ENCODE assay signal across 34 cellular contexts in genomic region chr6:3714111-3714510, GRCh38.
"Had no signal": no experiment of that assay in that cellular context is flagged by ENCODE, and none has a peak within 500 bp of the region (broad histone marks: within the 10 kb centered on the region; RNA-seq: fewer than 3 reads in every experiment).

No MANE protein-coding gene starts in this region.

- H3K4me1 ChIP-seq: adrenal gland, gastrocnemius medialis, heart left ventricle had no signal

- H3K27ac Mint-ChIP-seq: activated B cell treated with CpG ODN at 0.5 μM for 24 hours; activated CD8-positive, alpha-beta T cell treated with anti-CD3 and anti-CD28 coated beads for 36 hours; activated naive CD4-positive, alpha-beta T cell treated with anti-CD3 and anti-CD28 coated beads for 36 hours; activated naive CD4-positive, alpha-beta T cell treated with anti-CD3 and anti-CD28 coated beads, Interleukin-2, amount 50 U/mL, for 24 hours; activated naive CD8-positive, alpha-beta T cell treated with anti-CD3 and anti-CD28 coated beads for 36 hours; activated naive CD8-positive, alpha-beta T cell treated with anti-CD3 and anti-CD28 coated beads, Interleukin-2, amount 50 U/mL, for 24 hours; activated T-helper 1 cell treated with anti-CD3 and anti-CD28 coated beads, Interleukin-12 subunit alpha, Interleukin-12 subunit beta, Interleukin-2, Interleukin-4 antibody, amounts not matched to agents 30 ng/mL and 10 ng/mL and 1 ng/mL, durations not matched to agents 14 hours and 24 hours and 36 hours; activated T-helper 2 cell treated with anti-CD3 and anti-CD28 coated beads, Interferon-gamma antibody, Interleukin-2, Interleukin-4, amounts not matched to agents 10 μg/mL and 5 μg/mL and 100 μg/mL, durations not matched to agents 14 hours and 24 hours and 36 hours; effector memory CD8-positive, alpha-beta T cell; T-cell; T-helper 1 cell treated with Interleukin-12 subunit alpha and Interleukin-12 subunit beta and Interleukin-4 antibody, amounts not matched to agents 30 μg/mL and 1 μg/mL, for 36 hours; T-helper 2 cell treated with Interferon-gamma antibody and Interleukin-4, amounts not matched to agents 5 μg/mL and 100 μg/mL, for 36 hours had no signal

- H3K9me3 ChIP-seq: adrenal gland, gastrocnemius medialis had no signal

- H3K27ac ChIP-seq: adrenal gland, esophagus muscularis mucosa, foreskin keratinocyte, gastrocnemius medialis, heart left ventricle, WERI-Rb-1 had no signal

- DNase-seq: activated B cell treated with CpG ODN at 0.5 μM for 24 hours; activated CD4-positive, alpha-beta T cell treated with anti-CD3 and anti-CD28 coated beads for 48 hours; activated CD4-positive, alpha-beta T cell treated with anti-CD3 and anti-CD28 coated beads, Interleukin-2, amount 50 U/mL, for 1 hour; activated CD4-positive, alpha-beta T cell treated with anti-CD3 and anti-CD28 coated beads, Interleukin-2, amount 50 U/mL, for 48 hours; activated CD8-positive, alpha-beta memory T cell treated with anti-CD3 and anti-CD28 coated beads for 24 hours; activated CD8-positive, alpha-beta T cell treated with anti-CD3 and anti-CD28 coated beads for 36 hours; activated effector memory CD4-positive, alpha-beta T cell treated with anti-CD3 and anti-CD28 coated beads, Interleukin-2, amount 50 U/mL, for 16 hours; activated naive CD4-positive, alpha-beta T cell treated with anti-CD3 and anti-CD28 coated beads for 36 hours; activated naive CD8-positive, alpha-beta T cell treated with anti-CD3 and anti-CD28 coated beads for 36 hours; activated naive CD8-positive, alpha-beta T cell treated with anti-CD3 and anti-CD28 coated beads, Interleukin-2, amount 50 U/mL, for 24 hours; activated T-cell treated with anti-CD3 and anti-CD28 coated beads, Interleukin-2, amount 50 U/mL, for 4 hours; adrenal gland; amygdala; aorta; cortex of kidney; dermis blood vessel endothelial cell; effector CD4-positive, alpha-beta T cell; effector memory CD8-positive, alpha-beta T cell; erythroblast; foreskin keratinocyte; gastrocnemius medialis; glutamatergic neuron; heart left ventricle; T-cell; T1000; WERI-Rb-1 had no signal

- H3K36me3 ChIP-seq: adrenal gland, gastrocnemius medialis, heart left ventricle, WERI-Rb-1 had no signal

- H3K27me3 ChIP-seq: adrenal gland, esophagus muscularis mucosa, foreskin keratinocyte, gastrocnemius medialis, heart left ventricle had no signal

- H3K4me1 Mint-ChIP-seq: activated B cell treated with CpG ODN at 0.5 μM for 24 hours; activated naive CD4-positive, alpha-beta T cell treated with anti-CD3 and anti-CD28 coated beads, Interleukin-2, amount 50 U/mL, for 24 hours; activated naive CD8-positive, alpha-beta T cell treated with anti-CD3 and anti-CD28 coated beads for 36 hours; activated naive CD8-positive, alpha-beta T cell treated with anti-CD3 and anti-CD28 coated beads, Interleukin-2, amount 50 U/mL, for 24 hours; central memory CD8-positive, alpha-beta T cell; T-cell had no signal

- H3K27me3 Mint-ChIP-seq: activated B cell treated with CpG ODN at 0.5 μM for 24 hours; activated CD8-positive, alpha-beta T cell treated with anti-CD3 and anti-CD28 coated beads for 36 hours; activated naive CD4-positive, alpha-beta T cell treated with anti-CD3 and anti-CD28 coated beads, Interleukin-2, amount 50 U/mL, for 24 hours; activated naive CD8-positive, alpha-beta T cell treated with anti-CD3 and anti-CD28 coated beads for 36 hours; activated naive CD8-positive, alpha-beta T cell treated with anti-CD3 and anti-CD28 coated beads, Interleukin-2, amount 50 U/mL, for 24 hours; brain had no signal

- H3K9me3 Mint-ChIP-seq: activated B cell treated with CpG ODN at 0.5 μM for 24 hours; activated naive CD4-positive, alpha-beta T cell treated with anti-CD3 and anti-CD28 coated beads for 36 hours; activated naive CD4-positive, alpha-beta T cell treated with anti-CD3 and anti-CD28 coated beads, Interleukin-2, amount 50 U/mL, for 24 hours; activated naive CD8-positive, alpha-beta T cell treated with anti-CD3 and anti-CD28 coated beads for 36 hours; activated naive CD8-positive, alpha-beta T cell treated with anti-CD3 and anti-CD28 coated beads, Interleukin-2, amount 50 U/mL, for 24 hours; activated T-cell treated with anti-CD3 and anti-CD28 coated beads, Interleukin-2, amount 50 U/mL, for 4 hours; activated T-helper 1 cell treated with anti-CD3 and anti-CD28 coated beads, Interleukin-12 subunit alpha, Interleukin-12 subunit beta, Interleukin-2, Interleukin-4 antibody, amounts not matched to agents 30 ng/mL and 10 ng/mL and 1 ng/mL, durations not matched to agents 14 hours and 24 hours and 36 hours; activated T-helper 2 cell treated with anti-CD3 and anti-CD28 coated beads, Interferon-gamma antibody, Interleukin-2, Interleukin-4, amounts not matched to agents 10 μg/mL and 5 μg/mL and 100 μg/mL, durations not matched to agents 14 hours and 24 hours and 36 hours; central memory CD8-positive, alpha-beta T cell; effector memory CD8-positive, alpha-beta T cell; T-cell; T-helper 1 cell treated with Interleukin-12 subunit alpha and Interleukin-12 subunit beta and Interleukin-4 antibody, amounts not matched to agents 30 μg/mL and 1 μg/mL, for 36 hours; T-helper 2 cell treated with Interferon-gamma antibody and Interleukin-4, amounts not matched to agents 5 μg/mL and 100 μg/mL, for 36 hours had no signal

- H3K36me3 Mint-ChIP-seq: activated naive CD4-positive, alpha-beta T cell treated with anti-CD3 and anti-CD28 coated beads, Interleukin-2, amount 50 U/mL, for 24 hours; activated naive CD8-positive, alpha-beta T cell treated with anti-CD3 and anti-CD28 coated beads for 36 hours; T-cell had no signal

- H3K4me3 Mint-ChIP-seq: activated B cell treated with CpG ODN at 0.5 μM for 24 hours; activated CD8-positive, alpha-beta T cell treated with anti-CD3 and anti-CD28 coated beads for 36 hours; activated naive CD4-positive, alpha-beta T cell treated with anti-CD3 and anti-CD28 coated beads for 36 hours; activated naive CD4-positive, alpha-beta T cell treated with anti-CD3 and anti-CD28 coated beads, Interleukin-2, amount 50 U/mL, for 24 hours; activated naive CD8-positive, alpha-beta T cell treated with anti-CD3 and anti-CD28 coated beads for 36 hours; activated naive CD8-positive, alpha-beta T cell treated with anti-CD3 and anti-CD28 coated beads, Interleukin-2, amount 50 U/mL, for 24 hours; activated T-cell treated with anti-CD3 and anti-CD28 coated beads, Interleukin-2, amount 50 U/mL, for 4 hours; activated T-helper 1 cell treated with anti-CD3 and anti-CD28 coated beads, Interleukin-12 subunit alpha, Interleukin-12 subunit beta, Interleukin-2, Interleukin-4 antibody, amounts not matched to agents 30 ng/mL and 10 ng/mL and 1 ng/mL, durations not matched to agents 14 hours and 24 hours and 36 hours; brain; central memory CD8-positive, alpha-beta T cell; effector memory CD8-positive, alpha-beta T cell; T-cell; T-helper 1 cell treated with Interleukin-12 subunit alpha and Interleukin-12 subunit beta and Interleukin-4 antibody, amounts not matched to agents 30 μg/mL and 1 μg/mL, for 36 hours; T-helper 2 cell treated with Interferon-gamma antibody and Interleukin-4, amounts not matched to agents 5 μg/mL and 100 μg/mL, for 36 hours had no signal

- H3K4me3 ChIP-seq: adrenal gland, esophagus muscularis mucosa, gastrocnemius medialis, heart left ventricle had no signal
